Comparison of ENCODE assay signal across 8 cellular contexts in genomic region chr2:174489520-174489919, GRCh38. TPM values are rescaled to one million over a fixed set of nuclear protein-coding genes. Genes with fewer than 3 reads are reported as not detected.
DNase-seq lines count a peak whose midpoint lies in the region; ATAC-seq, FAIRE-seq and TF ChIP-seq lines count a peak whose summit lies in the region.
"Not testable (repeated sequence)": the region's sequence is repeated elsewhere in the genome, so short reads cannot be mapped to it uniquely, and the experiment has no call there.

No MANE protein-coding gene starts in this region.

- H3K9me3 Mint-ChIP-seq in activated CD4-positive, alpha-beta T cell treated with anti-CD3 and anti-CD28 coated beads, Interleukin-2, amount 10 ng/mL, durations not matched to agents 7 days and 5 days; activated T-helper 1 cell treated with anti-CD3 and anti-CD28 coated beads, Interleukin-12 subunit alpha, Interleukin-12 subunit beta, Interleukin-2, Interleukin-4 antibody, amounts not matched to agents 30 ng/mL and 10 ng/mL and 1 ng/mL, durations not matched to agents 14 hours and 24 hours and 36 hours; activated naive CD8-positive, alpha-beta T cell treated with anti-CD3 and anti-CD28 coated beads for 36 hours; memory B cell; stimulated activated naive CD8-positive, alpha-beta T cell treated with anti-CD3 and anti-CD28 coated beads, Interleukin-15, Interleukin-2, amounts not matched to agents 100 ng/mL and 50 ng/mL, for 24 hours: not testable (repeated sequence)

- FAIRE-seq in GM19239 (lab: Jason Lieb, UNC), result peak; percentile 75

- H3K27ac Mint-ChIP-seq in activated CD4-positive, alpha-beta T cell treated with anti-CD3 and anti-CD28 coated beads, Interleukin-2, amount 10 ng/mL, durations not matched to agents 7 days and 5 days, result peak overlapping the region; percentile 93
- peak overlapping the region; percentile 84 for H3K27ac Mint-ChIP-seq in activated T-helper 1 cell treated with anti-CD3 and anti-CD28 coated beads, Interleukin-12 subunit alpha, Interleukin-12 subunit beta, Interleukin-2, Interleukin-4 antibody, amounts not matched to agents 30 ng/mL and 10 ng/mL and 1 ng/mL, durations not matched to agents 14 hours and 24 hours and 36 hours
- peak overlapping the region; percentile 91 for H3K27ac Mint-ChIP-seq in activated naive CD8-positive, alpha-beta T cell treated with anti-CD3 and anti-CD28 coated beads for 36 hours
- H3K27ac Mint-ChIP-seq in memory B cell, result peak overlapping the region; percentile 62
- peak overlapping the region; percentile 92 for H3K27ac Mint-ChIP-seq in stimulated activated naive CD8-positive, alpha-beta T cell treated with anti-CD3 and anti-CD28 coated beads, Interleukin-15, Interleukin-2, amounts not matched to agents 100 ng/mL and 50 ng/mL, for 24 hours

- H3K9me2 ChIP-seq in SU-DHL-6 (replicated peaks; ENCODE audit: insufficient read depth, low read length), result not testable (repeated sequence)

- peak overlapping the region; percentile 70 for H3K27ac ChIP-seq in BLaER1
- not testable (repeated sequence) for H3K27ac ChIP-seq in SU-DHL-6 (ENCODE audit: low read depth, low read length)

- TF ChIP-seq CTCF in SU-DHL-6 (IDR thresholded peaks at IDR 0.05; ENCODE audit: insufficient read depth, low read length, poor library complexity, severe bottlenecking), result not testable (repeated sequence)

- H4K20me1 ChIP-seq in BLaER1; SU-DHL-6 (ENCODE audit: low read depth, low read length): not testable (repeated sequence)

- H3K4me3 Mint-ChIP-seq in activated CD4-positive, alpha-beta T cell treated with anti-CD3 and anti-CD28 coated beads, Interleukin-2, amount 10 ng/mL, durations not matched to agents 7 days and 5 days, result peak overlapping the region; percentile 69
- H3K4me3 Mint-ChIP-seq in activated T-helper 1 cell treated with anti-CD3 and anti-CD28 coated beads, Interleukin-12 subunit alpha, Interleukin-12 subunit beta, Interleukin-2, Interleukin-4 antibody, amounts not matched to agents 30 ng/mL and 10 ng/mL and 1 ng/mL, durations not matched to agents 14 hours and 24 hours and 36 hours, result peak overlapping the region; percentile 68
- H3K4me3 Mint-ChIP-seq in activated naive CD8-positive, alpha-beta T cell treated with anti-CD3 and anti-CD28 coated beads for 36 hours, result peak overlapping the region; percentile 75
- not testable (repeated sequence) for H3K4me3 Mint-ChIP-seq in memory B cell
- peak overlapping the region; percentile 79 for H3K4me3 Mint-ChIP-seq in stimulated activated naive CD8-positive, alpha-beta T cell treated with anti-CD3 and anti-CD28 coated beads, Interleukin-15, Interleukin-2, amounts not matched to agents 100 ng/mL and 50 ng/mL, for 24 hours

- H3F3A ChIP-seq in SU-DHL-6 (ENCODE audit: insufficient read depth), result not testable (repeated sequence)

- H3K4me1 Mint-ChIP-seq in activated CD4-positive, alpha-beta T cell treated with anti-CD3 and anti-CD28 coated beads, Interleukin-2, amount 10 ng/mL, durations not matched to agents 7 days and 5 days, result peaks cover 77% of the 10 kb centered on the region
- peaks cover 86% of the 10 kb centered on the region for H3K4me1 Mint-ChIP-seq in activated T-helper 1 cell treated with anti-CD3 and anti-CD28 coated beads, Interleukin-12 subunit alpha, Interleukin-12 subunit beta, Interleukin-2, Interleukin-4 antibody, amounts not matched to agents 30 ng/mL and 10 ng/mL and 1 ng/mL, durations not matched to agents 14 hours and 24 hours and 36 hours (ENCODE audit: low read depth)
- peaks cover 64% of the 10 kb centered on the region for H3K4me1 Mint-ChIP-seq in activated naive CD8-positive, alpha-beta T cell treated with anti-CD3 and anti-CD28 coated beads for 36 hours
- H3K4me1 Mint-ChIP-seq in memory B cell, result peaks cover 25% of the 10 kb centered on the region
- H3K4me1 Mint-ChIP-seq in stimulated activated naive CD8-positive, alpha-beta T cell treated with anti-CD3 and anti-CD28 coated beads, Interleukin-15, Interleukin-2, amounts not matched to agents 100 ng/mL and 50 ng/mL, for 24 hours (ENCODE audit: low read depth), result peaks cover 84% of the 10 kb centered on the region

- H2AFZ ChIP-seq in SU-DHL-6 (ENCODE audit: low read depth, low read length, severe bottlenecking), result not testable (repeated sequence)

- not testable (repeated sequence) for DNase-seq in GM19239 (ENCODE audit: insufficient read length, low spot score); memory B cell (ENCODE audit: low spot score in 2 of 2)
- peak; percentile 53 for DNase-seq in activated CD4-positive, alpha-beta T cell treated with anti-CD3 and anti-CD28 coated beads, Interleukin-2, amount 10 ng/mL, durations not matched to agents 7 days and 5 days
- peak; percentile 37 for DNase-seq in activated T-helper 1 cell treated with anti-CD3 and anti-CD28 coated beads, Interleukin-12 subunit alpha, Interleukin-12 subunit beta, Interleukin-2, Interleukin-4 antibody, amounts not matched to agents 30 ng/mL and 10 ng/mL and 1 ng/mL, durations not matched to agents 14 hours and 24 hours and 36 hours (ENCODE audit: low spot score)
- peak; percentile 15 for DNase-seq in activated naive CD8-positive, alpha-beta T cell treated with anti-CD3 and anti-CD28 coated beads for 36 hours

- peak overlapping the region; percentile 52 for H3K4me3 ChIP-seq in BLaER1
- H3K4me3 ChIP-seq in SU-DHL-6 (ENCODE audit: insufficient read depth, low read length, poor library complexity, severe bottlenecking), result not testable (repeated sequence)

- intact Hi-C loops in activated T-helper 1 cell treated with anti-CD3 and anti-CD28 coated beads, Interleukin-12 subunit alpha, Interleukin-12 subunit beta, Interleukin-2, Interleukin-4 antibody, amounts not matched to agents 30 ng/mL and 10 ng/mL and 1 ng/mL, durations not matched to agents 14 hours and 24 hours and 36 hours (cut with micrococcal nuclease), result loop anchor here (5.0 to 10.0 kb wide), 3 partner anchors 348 to 1135 kb away; partner anchors contain the start of genes CDCA7 and SP3

- ATAC-seq in memory B cell (ENCODE audit: low read depth), result not testable (repeated sequence)

- H3K36me3 ChIP-seq in BLaER1; SU-DHL-6 (ENCODE audit: low read length): not testable (repeated sequence)

- peak overlapping the region; percentile 68 for H3K9ac ChIP-seq in BLaER1
- H3K9ac ChIP-seq in SU-DHL-6 (ENCODE audit: low read length), result not testable (repeated sequence)

- CTCF ChIA-PET in activated CD4-positive, alpha-beta T cell treated with anti-CD3 and anti-CD28 coated beads, Interleukin-2, amount 10 ng/mL, durations not matched to agents 7 days and 5 days (lab: Charles Lee), result interaction anchor here (0.6 to 1.8 kb wide), 4 partner anchors 9 to 562 kb away, joined by 3 to 5 read pairs (median 4); no protein-coding TSS in a partner anchor

- not testable (repeated sequence) for H3K36me3 Mint-ChIP-seq in activated CD4-positive, alpha-beta T cell treated with anti-CD3 and anti-CD28 coated beads, Interleukin-2, amount 10 ng/mL, durations not matched to agents 7 days and 5 days (ENCODE audit: low read depth); activated T-helper 1 cell treated with anti-CD3 and anti-CD28 coated beads, Interleukin-12 subunit alpha, Interleukin-12 subunit beta, Interleukin-2, Interleukin-4 antibody, amounts not matched to agents 30 ng/mL and 10 ng/mL and 1 ng/mL, durations not matched to agents 14 hours and 24 hours and 36 hours (ENCODE audit: low read depth); activated naive CD8-positive, alpha-beta T cell treated with anti-CD3 and anti-CD28 coated beads for 36 hours; memory B cell; stimulated activated naive CD8-positive, alpha-beta T cell treated with anti-CD3 and anti-CD28 coated beads, Interleukin-15, Interleukin-2, amounts not matched to agents 100 ng/mL and 50 ng/mL, for 24 hours (ENCODE audit: low read depth)

- H3K4me1 ChIP-seq in BLaER1, result peaks cover 65% of the 10 kb centered on the region

- H3K4me2 ChIP-seq in BLaER1, result peak overlapping the region; percentile 83
- H3K4me2 ChIP-seq in SU-DHL-6 (ENCODE audit: low read depth, low read length, poor library complexity, severe bottlenecking), result peak overlapping the region; percentile 11

- peaks cover 15% of the 10 kb centered on the region for H3K27me3 ChIP-seq in BLaER1
- not testable (repeated sequence) for H3K27me3 ChIP-seq in SU-DHL-6 (ENCODE audit: low read length)

- H3K9me3 ChIP-seq in BLaER1; SU-DHL-6 (ENCODE audit: insufficient read depth, low read length): not testable (repeated sequence)

- not testable (repeated sequence) for H3K79me2 ChIP-seq in SU-DHL-6 (ENCODE audit: insufficient read depth, low read length)

- POLR2A ChIA-PET in activated CD4-positive, alpha-beta T cell treated with anti-CD3 and anti-CD28 coated beads, Interleukin-2, amount 10 ng/mL, durations not matched to agents 7 days and 5 days (lab: Charles Lee), result interaction anchor here (0.7 kb wide), 1 partner anchor 45 kb away, joined by 9 read pairs; no protein-coding TSS in a partner anchor

- not testable (repeated sequence) for H3K27me3 Mint-ChIP-seq in activated CD4-positive, alpha-beta T cell treated with anti-CD3 and anti-CD28 coated beads, Interleukin-2, amount 10 ng/mL, durations not matched to agents 7 days and 5 days; activated T-helper 1 cell treated with anti-CD3 and anti-CD28 coated beads, Interleukin-12 subunit alpha, Interleukin-12 subunit beta, Interleukin-2, Interleukin-4 antibody, amounts not matched to agents 30 ng/mL and 10 ng/mL and 1 ng/mL, durations not matched to agents 14 hours and 24 hours and 36 hours (ENCODE audit: insufficient read depth); activated naive CD8-positive, alpha-beta T cell treated with anti-CD3 and anti-CD28 coated beads for 36 hours; memory B cell; stimulated activated naive CD8-positive, alpha-beta T cell treated with anti-CD3 and anti-CD28 coated beads, Interleukin-15, Interleukin-2, amounts not matched to agents 100 ng/mL and 50 ng/mL, for 24 hours

RNA-seq across cellular contexts. Expression of gene GPR155, which starts 2.7 kb away (rescaled TPM):
- total RNA-seq in activated CD4-positive, alpha-beta T cell treated with anti-CD3 and anti-CD28 coated beads, Interleukin-2, amount 10 ng/mL, durations not matched to agents 7 days and 5 days, result 10 to 100 TPM; 33.3 to 38.1 TPM
- 2.7 and 2.9 TPM in 2 replicates for total RNA-seq in activated T-helper 1 cell treated with anti-CD3 and anti-CD28 coated beads, Interleukin-12 subunit alpha, Interleukin-12 subunit beta, Interleukin-2, Interleukin-4 antibody, amounts not matched to agents 30 ng/mL and 10 ng/mL and 1 ng/mL, durations not matched to agents 14 hours and 24 hours and 36 hours
- 10 to 100 TPM in 1 of 2 experiments, 1 to 10 TPM in 1; 9.4 to 14.5 TPM for total RNA-seq in activated naive CD8-positive, alpha-beta T cell treated with anti-CD3 and anti-CD28 coated beads for 36 hours
